8 cellular contexts compared by ENCODE assay signal in the genomic region with DNA sequence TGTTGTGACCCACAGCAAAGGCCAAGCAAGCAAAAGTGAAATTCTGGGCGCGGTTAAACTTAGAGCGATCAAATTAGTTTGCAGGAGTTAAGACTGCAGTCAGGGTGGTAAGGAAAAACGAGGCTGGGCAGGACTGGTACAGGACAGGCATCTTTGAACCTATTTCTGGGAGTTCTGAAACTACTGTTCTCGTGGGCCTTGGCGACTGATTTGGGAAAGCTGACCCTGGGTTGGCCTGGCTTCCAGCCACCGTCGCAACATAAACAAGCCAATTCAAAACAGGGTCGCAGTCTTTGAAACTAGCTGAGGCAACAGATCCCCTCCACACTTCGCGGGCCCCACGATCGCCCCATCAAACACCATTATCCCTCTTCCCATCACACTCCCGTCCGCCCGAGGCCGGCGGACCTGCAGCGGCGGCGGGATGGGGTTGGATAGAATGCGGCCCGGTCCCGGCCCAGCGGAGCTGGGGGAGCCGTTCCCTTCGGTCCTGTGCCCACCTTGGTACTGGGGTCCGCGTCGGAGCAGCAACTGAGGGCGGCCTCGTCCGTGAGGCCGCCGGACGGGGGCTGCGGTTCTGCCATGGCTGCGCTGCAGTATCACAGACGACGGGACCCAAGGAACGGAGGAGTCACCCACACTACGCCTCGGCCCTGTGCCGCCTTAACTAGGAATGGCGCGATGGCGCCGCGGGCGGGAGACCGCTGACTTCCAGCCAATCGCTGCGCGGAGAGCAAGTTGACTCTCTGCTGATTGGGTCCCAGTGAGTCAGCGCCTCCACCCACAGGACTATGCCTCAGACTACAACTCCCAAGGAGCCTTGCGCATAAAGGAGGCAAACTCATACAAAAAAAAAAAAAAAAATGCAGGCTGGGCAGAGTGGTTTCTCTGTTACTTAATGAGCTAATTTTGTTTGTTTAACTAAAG. TPM values are rescaled to one million over a fixed set of nuclear protein-coding genes. Genes with fewer than 3 reads are reported as not detected.
DNase-seq lines count a peak whose midpoint lies in the region; ATAC-seq and TF ChIP-seq lines count a peak whose summit lies in the region.

A gene (minus strand): TSS at position 675 of the 927 bp plus-strand sequence. CDS start 91 bp downstream, at position 584.

- in situ Hi-C loops in GM13977 (cut with MboI; ENCODE audit: low pct_unique_long_range_greater_than_20kb, low sequenced_read_pairs, unreplicated experiment): no loop called here

- H3K9me3 ChIP-seq in heart right ventricle: peaks cover 0 to 22% (median 7%) of the 10 kb centered on the region in 11 donors
- peaks cover 0 to 10% (median under 1%) of the 10 kb centered on the region in 4 donors for H3K9me3 ChIP-seq in upper lobe of left lung

- H3K27me3 ChIP-seq in heart right ventricle: peaks cover 0 to 6% (median 0%) of the 10 kb centered on the region in 7 donors
- no peaks in the 10 kb centered on the region for H3K27me3 ChIP-seq in upper lobe of left lung

- peak within 1 kb of the TSS; percentile 89 for H3K27ac Mint-ChIP-seq in T-helper 1 cell treated with Interleukin-12 subunit alpha and Interleukin-12 subunit beta and Interleukin-4 antibody, amounts not matched to agents 30 μg/mL and 1 μg/mL, for 36 hours

- peak in 3 of 4 donors; percentile 91 to 95 (median 94) for TF ChIP-seq POLR2A in upper lobe of left lung (IDR thresholded peaks at IDR 0.05)

- WGBS in heart right ventricle, 2 donors: 1 to 2% methylated on average over 56 of the region's 56 CpGs
- WGBS in upper lobe of left lung, 2 donors: 3 to 4% methylated on average over 26 to 45 of the region's 56 CpGs

- peaks cover 0 to 11% (median 5%) of the 10 kb centered on the region in 9 donors for H3K4me1 ChIP-seq in heart right ventricle
- peaks cover 3 to 11% (median 8%) of the 10 kb centered on the region in 4 donors for H3K4me1 ChIP-seq in upper lobe of left lung

- DNase-seq in GM13977 (ENCODE audit: low spot score) (peak; percentile 97), NCI-H1694 (lab: John Stamatoyannopoulos, UW) (peak; percentile 96), amniotic stem cell (lab: John Stamatoyannopoulos, UW) (peak; percentile 97), heart right ventricle (peak; percentile 96 to 98), posterior cingulate gyrus (peak; percentile 97 to 100 (median 99)), upper lobe of left lung (peak; percentile 98 to 99)

- TF ChIP-seq CTCF in GM13977 (IDR thresholded peaks at IDR 0.05; ENCODE audit: extremely low read depth, insufficient read depth, missing control alignments) (no peak), heart right ventricle (IDR thresholded peaks at IDR 0.05) (no peak), upper lobe of left lung (IDR thresholded peaks at IDR 0.05) (no peak)

- H3K36me3 ChIP-seq in heart right ventricle (peaks cover 0 to 5% (median 0%) of the 10 kb centered on the region in 9 donors), upper lobe of left lung (peaks cover 0 to 3% (median 0%) of the 10 kb centered on the region in 4 donors)

- H3K27ac ChIP-seq in heart right ventricle: peak within 1 kb of the TSS; percentile 67 to 95 (median 88)
- peak within 1 kb of the TSS; percentile 90 to 96 (median 92) for H3K27ac ChIP-seq in upper lobe of left lung

- TF ChIP-seq EP300 in upper lobe of left lung (IDR thresholded peaks at IDR 0.05): no peak

- intact Hi-C loops in heart right ventricle (cut with DNase I) (loop anchor here in 1 of 10 donors (5.0 kb wide), 1 partner anchor 65 kb away; a partner anchor contains a TSS), posterior cingulate gyrus (cut with DNase I) (loop anchor here (2.0 to 5.0 kb wide), 2 partner anchors 64 to 410 kb away; a partner anchor contains a TSS)

- H3K4me3 ChIP-seq in heart right ventricle: peak within 1 kb of the TSS; percentile 47 to 84 (median 73)
- peak within 1 kb of the TSS; percentile 84 to 92 (median 89) for H3K4me3 ChIP-seq in upper lobe of left lung

- peaks cover 11% of the 10 kb centered on the region for H3K9me3 Mint-ChIP-seq in T-helper 1 cell treated with Interleukin-12 subunit alpha and Interleukin-12 subunit beta and Interleukin-4 antibody, amounts not matched to agents 30 μg/mL and 1 μg/mL, for 36 hours

- ATAC-seq in HG02884 (IDR thresholded peaks at IDR 0.05; ENCODE audit: unreplicated experiment): peak; percentile 99
- peak; percentile 100 for ATAC-seq in heart right ventricle
- peak; percentile 100 for ATAC-seq in upper lobe of left lung (ENCODE audit: low FRiP score in 2 of 2)

- H3K36me3 Mint-ChIP-seq in T-helper 1 cell treated with Interleukin-12 subunit alpha and Interleukin-12 subunit beta and Interleukin-4 antibody, amounts not matched to agents 30 μg/mL and 1 μg/mL, for 36 hours (ENCODE audit: low read depth): peaks cover 34% of the 10 kb centered on the region

- peaks cover 20% of the 10 kb centered on the region for H3K27me3 Mint-ChIP-seq in T-helper 1 cell treated with Interleukin-12 subunit alpha and Interleukin-12 subunit beta and Interleukin-4 antibody, amounts not matched to agents 30 μg/mL and 1 μg/mL, for 36 hours (ENCODE audit: low read depth)

- H3K4me1 Mint-ChIP-seq in T-helper 1 cell treated with Interleukin-12 subunit alpha and Interleukin-12 subunit beta and Interleukin-4 antibody, amounts not matched to agents 30 μg/mL and 1 μg/mL, for 36 hours (ENCODE audit: low read depth): peaks cover 40% of the 10 kb centered on the region

- H3K4me3 Mint-ChIP-seq in T-helper 1 cell treated with Interleukin-12 subunit alpha and Interleukin-12 subunit beta and Interleukin-4 antibody, amounts not matched to agents 30 μg/mL and 1 μg/mL, for 36 hours: peak within 1 kb of the TSS; percentile 91

RNA-seq across cellular contexts. Expression of the gene that starts here (rescaled TPM):
- total RNA-seq in heart right ventricle: 10 to 100 TPM; 75.1 to 96.1 (median 82.7) TPM
- 10 to 100 TPM; 50.2 to 60.1 TPM for polyA plus RNA-seq in heart right ventricle
- total RNA-seq in upper lobe of left lung: 100 to 1,000 TPM in 1 of 6 donors, 10 to 100 TPM in 5; 25.1 to 111 (median 74.6) TPM

Comparison
In these comparisons a context has a peak if more than half of its experiments do, and no peak if none do; other contexts are left out.
1. Peak in every context shown above with its lines: DNase-seq, ATAC-seq, H3K4me3 ChIP-seq and H3K27ac ChIP-seq.